In the genomic region with DNA sequence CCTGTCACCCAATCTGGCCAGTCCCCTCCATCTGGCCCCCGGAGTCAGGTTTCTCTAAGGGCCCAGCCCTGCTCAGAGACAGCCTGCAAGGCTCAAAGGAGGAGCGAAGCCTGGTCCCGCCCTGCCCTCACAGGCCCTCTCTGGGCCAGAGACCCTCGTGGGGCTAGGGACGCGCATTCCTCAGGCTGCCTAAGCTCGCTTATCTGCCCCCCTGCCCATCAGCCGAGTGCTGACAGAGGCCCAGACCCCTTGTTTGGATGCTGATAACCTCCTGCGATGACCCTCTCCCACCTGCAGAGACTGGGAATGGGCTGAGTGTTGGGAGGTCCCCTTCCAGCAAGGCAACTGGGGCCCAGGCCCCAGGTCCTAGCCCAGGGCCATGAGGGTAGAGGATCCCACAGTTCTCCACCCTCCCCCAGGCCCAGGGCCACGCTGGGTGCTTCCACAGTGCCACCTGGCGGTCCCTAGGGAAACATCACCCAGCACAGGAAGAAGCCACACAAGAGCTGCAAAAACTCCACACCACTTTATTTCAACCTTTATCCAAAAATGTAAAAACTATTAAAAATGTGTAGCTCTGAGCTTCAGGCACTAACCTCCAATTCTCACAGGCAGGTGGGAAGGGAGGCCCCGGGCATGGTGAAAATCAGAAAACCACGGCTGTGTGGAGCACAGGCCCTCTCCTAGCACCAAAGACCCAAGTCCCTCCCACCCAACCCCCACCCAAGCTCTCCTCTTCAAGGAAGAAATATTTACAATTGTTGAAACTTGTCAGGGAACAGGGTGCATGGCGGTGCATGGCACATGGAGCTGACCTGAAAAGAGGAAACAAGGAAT, we compare ENCODE assay signal across 9 cellular contexts. TPM values are rescaled to one million over a fixed set of nuclear protein-coding genes. Genes with fewer than 3 reads are reported as not detected.
A peak's percentile ranks its signal among the peaks of the same experiment; 100 is the strongest.
DNase-seq lines count a peak whose midpoint lies in the region; ATAC-seq, FAIRE-seq and TF ChIP-seq lines count a peak whose summit lies in the region.
"Had no signal": no experiment of that assay in that cellular context is flagged by ENCODE, and none has a peak within 500 bp of the region (broad histone marks: within the 10 kb centered on the region; RNA-seq: fewer than 3 reads in every experiment).

No MANE protein-coding gene starts in this region.

- H3K9me3 ChIP-seq in H1 (ENCODE audit: insufficient read depth in 2 of 2, low read depth in 1 of 2, low read length in 1 of 2), result no peaks in the 10 kb centered on the region

- POLR2A ChIA-PET in H1 (lab: Charles Lee; ENCODE audit: partially characterized antibody), result interaction anchor here (0.8 to 9.1 kb wide), 11 partner anchors 12 to 188 kb away, joined by 3 to 66 read pairs (median 4); a partner anchor contains a TSS

- no peak overlapping the region for H2BK20ac ChIP-seq in H1 (ENCODE audit: low read length)

- H3K79me1 ChIP-seq in H1 (ENCODE audit: low read depth, low read length), result peaks cover 7% of the 10 kb centered on the region

- H3K27ac ChIP-seq in H1 (ENCODE audit: low read depth, low read length), result no peak overlapping the region

- peaks cover 4 to 36% (median 20%) of the 10 kb centered on the region in 4 experiments for H3K4me1 ChIP-seq in H1 (replicated peaks in 1 of 4; ENCODE audit: control insufficient read depth in 3 of 4, insufficient read depth in 4 of 4, low read length in 3 of 4)

- TF ChIP-seq POLR2A in H1 (IDR thresholded peaks at IDR 0.05; ENCODE audit: control extremely low read depth in 1 of 2, low read depth in 2 of 2, low read length in 2 of 2), result no peak

- peak; percentile 76 for FAIRE-seq in H1 (lab: Jason Lieb, UNC)

- peaks cover 0 to 8% of the 10 kb centered on the region in 2 experiments; a peak in 1 of 4 replicates for H3K79me2 ChIP-seq in H1 (ENCODE audit: control insufficient read depth in 1 of 2, insufficient read depth in 2 of 2, low read length in 2 of 2)

- H2AK5ac ChIP-seq in H1 (ENCODE audit: low read depth, low read length), result no peak overlapping the region

- H3K4ac ChIP-seq in H1 (replicated peaks; ENCODE audit: insufficient read length, low read depth, low read length), result no peak overlapping the region

- H3K14ac ChIP-seq in H1 (ENCODE audit: insufficient read length), result no peak overlapping the region

- 54% methylated on average over 14 of the region's 14 CpGs; no CpG with 5 or more reads in 1 of the 2 experiments for WGBS in H1 (ENCODE audit: extremely low coverage in 1 of 2, insufficient coverage in 1 of 2, insufficient read length in 1 of 2, insufficient replicate concordance in 2 of 2, low coverage in 1 of 2, low lambda C conversion rate in 2 of 2, missing lambda C conversion rate in 1 of 2), 2 experiments

- H3K4me2 ChIP-seq in H1 (ENCODE audit: insufficient read depth in 1 of 2, low read depth in 2 of 2, low read length in 2 of 2), result peak overlapping the region; percentile 78 to 95; a peak in 2 of 4 replicates

- no peak overlapping the region for H2BK12ac ChIP-seq in H1 (ENCODE audit: low read depth, low read length)

- no peak overlapping the region for H4K5ac ChIP-seq in H1 (ENCODE audit: insufficient read length, low read depth, low read length)

- peak; percentile 89 to 92 for TF ChIP-seq RAD21 in H1 (IDR thresholded peaks at IDR 0.05 in 1 of 2, conservative IDR thresholded peaks at IDR 0.05 in 1 of 2; ENCODE audit: low read depth in 2 of 2, low read length in 2 of 2)

- H3K56ac ChIP-seq in H1 (replicated peaks; ENCODE audit: insufficient read length, low read depth, low read length), result no peak overlapping the region

- no peak overlapping the region; a peak in 1 of 8 replicates for H3K4me3 ChIP-seq in H1 (ENCODE audit: extremely low read depth in 1 of 4, insufficient read depth in 2 of 4, low read depth in 3 of 4, low read length in 4 of 4)

- H2BK15ac ChIP-seq in H1 (ENCODE audit: low read length), result no peak overlapping the region

- H3K36me3 ChIP-seq in H1 (ENCODE audit: control insufficient read depth in 2 of 4, insufficient read depth in 4 of 4, low read length in 3 of 4), result peaks cover 2 to 5% (median 4%) of the 10 kb centered on the region in 4 experiments; a peak in 6 of 8 replicates

- no peak overlapping the region for H4K8ac ChIP-seq in H1 (ENCODE audit: extremely low read depth, insufficient read depth, low read length)

- peak in 2 of 3 experiments; percentile 85 to 95; a peak in 3 of 4 replicates for TF ChIP-seq CTCF in H1 (IDR thresholded peaks at IDR 0.05; ENCODE audit: control extremely low read depth in 1 of 3, insufficient read depth in 1 of 3, low read depth in 1 of 3, low read length in 3 of 3)

- no peak overlapping the region for H2BK120ac ChIP-seq in H1 (replicated peaks; ENCODE audit: low read depth, low read length)

- H3K23me2 ChIP-seq in H1 (ENCODE audit: low read depth, low read length), result peaks cover 34% of the 10 kb centered on the region

- no peak overlapping the region for H3K18ac ChIP-seq in H1 (ENCODE audit: extremely low read depth, low read length)

- H3K27me3 ChIP-seq in H1 (replicated peaks in 1 of 4; ENCODE audit: control insufficient read depth in 3 of 4, extremely low read depth in 1 of 4, insufficient read depth in 3 of 4, low read length in 3 of 4), result peaks cover 23 to 37% (median 31%) of the 10 kb centered on the region in 4 experiments

- H4K91ac ChIP-seq in H1 (replicated peaks; ENCODE audit: insufficient read length, low read length), result no peak overlapping the region

- H2BK5ac ChIP-seq in H1 (ENCODE audit: low read depth, low read length), result peak overlapping the region; percentile 44; the same call in 1 of the 2 replicates

- CTCF ChIA-PET in H1 (lab: Charles Lee; ENCODE audit: partially characterized antibody), result interaction anchor here (0.6 to 9.8 kb wide), 72 partner anchors 9 to 567 kb away, joined by 3 to 246 read pairs (median 5); a partner anchor contains a TSS

- ATAC-seq in HG03135 (IDR thresholded peaks at IDR 0.05; ENCODE audit: unreplicated experiment), result no peak

- H3K9ac ChIP-seq in H1 (replicated peaks in 1 of 4; ENCODE audit: extremely low read depth in 1 of 4, low read depth in 3 of 4, low read length in 3 of 4), result no peak overlapping the region

- no peak for TF ChIP-seq EP300 in H1 (IDR thresholded peaks at IDR 0.05; ENCODE audit: borderline replicate concordance in 1 of 2, low read depth in 2 of 2, low read length in 2 of 2)

- H4K20me1 ChIP-seq in H1 (replicated peaks in 1 of 2; ENCODE audit: control insufficient read depth in 1 of 2, insufficient read depth in 2 of 2, low read length in 2 of 2), result peaks cover 15 to 29% of the 10 kb centered on the region in 2 experiments

- no peak overlapping the region for H2AFZ ChIP-seq in H1 (ENCODE audit: low read length)

- no peak overlapping the region for H3K23ac ChIP-seq in H1 (ENCODE audit: insufficient read length)

- DNase-seq in CD1c-positive myeloid dendritic cell (ENCODE audit: extremely low spot score) (peak; percentile 74), H4 (ENCODE audit: low spot score) (peak; percentile 51), NCI-H69 (lab: John Stamatoyannopoulos, UW) (peak; percentile 61), H1 (ENCODE audit: low read depth in 1 of 2, low spot score in 2 of 2) (peak in 1 of 2 experiments; percentile 88), mucosa of gallbladder (ENCODE audit: low spot score) (peak; percentile 59)
- peak; percentile 13 to 52 for DNase-seq in activated CD8-positive, alpha-beta memory T cell treated with anti-CD3 and anti-CD28 coated beads for 1 hour (ENCODE audit: extremely low read depth in 1 of 2, low read depth in 1 of 2)
- DNase-seq in stimulated activated CD8-positive, alpha-beta memory T cell treated with anti-CD3 and anti-CD28 coated beads, Interleukin-7, amount 100 ng/mL, for 4 hours (ENCODE audit: low read depth in 2 of 2), result peak; percentile 43 to 48

TF ChIP-seq in H1, 55 proteins besides CTCF, POLR2A, EP300 and RAD21 (continues in another document):
- TF ChIP-seq FOSL1 (IDR thresholded peaks at IDR 0.05; ENCODE audit: insufficient read depth, low read depth, low read length) (no peak), CHD1 (IDR thresholded peaks at IDR 0.05; ENCODE audit: low read depth, low read length) (no peak)
- TF ChIP-seq, protein P1, sequence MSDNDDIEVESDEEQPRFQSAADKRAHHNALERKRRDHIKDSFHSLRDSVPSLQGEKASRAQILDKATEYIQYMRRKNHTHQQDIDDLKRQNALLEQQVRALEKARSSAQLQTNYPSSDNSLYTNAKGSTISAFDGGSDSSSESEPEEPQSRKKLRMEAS (IDR thresholded peaks at IDR 0.05), result peak; percentile 48; the same call in 1 of the 2 replicates

RNA-seq across cellular contexts. Expression of a gene that starts 2.2 kb away (rescaled TPM):
- 98.0 and 99.4 TPM in 2 replicates for total RNA-seq in H4 (2014; rRNA removed; shearing (Covaris generic))
- total RNA-seq in H1 (2021; fragmentation: NEBNext Ultra II Directional; extraction: Animal tissue kit (Norgen Biotek cat#: 25700)), result 175 and 177 TPM in 2 replicates
- polyA plus RNA-seq in H1 (2011; rRNA removed), result 127 and 218 TPM in 2 replicates
- polyA plus RNA-seq in H1 (2011; cell fraction: cytosol; rRNA removed), result 212 TPM
- polyA plus RNA-seq in H1 (2011; cell fraction: nucleus; rRNA removed), result 161 TPM
- 128 to 179 TPM (median 167 TPM) in 4 replicates for polyA plus RNA-seq in H1 (2012, experiment 1 of 2)
- polyA plus RNA-seq in H1 (2012, experiment 2 of 2), result 207 TPM
- polyA plus RNA-seq in H1 (2013, experiment 1 of 2), result 148 TPM
- 152 TPM for polyA plus RNA-seq in H1 (2013, experiment 2 of 2)
- polyA minus RNA-seq in H1 (2011; rRNA and poly(A)+ RNA removed), result 65.5 and 89.5 TPM in 2 replicates
- polyA minus RNA-seq in H1 (2011; cell fraction: cytosol; rRNA and poly(A)+ RNA removed), result 40.7 TPM
- polyA minus RNA-seq in H1 (2011; cell fraction: nucleus; rRNA and poly(A)+ RNA removed), result 29.7 TPM
- total RNA-seq in mucosa of gallbladder, result 17.7 TPM

RNA-seq across cellular contexts. Expression of a gene that starts 5.1 kb away (rescaled TPM):
- total RNA-seq in H4 (2014; rRNA removed; shearing (Covaris generic)), result not detected in 2 replicates
- total RNA-seq in H1 (2021; fragmentation: NEBNext Ultra II Directional; extraction: Animal tissue kit (Norgen Biotek cat#: 25700)), result 3.9 and 4.1 TPM in 2 replicates
- 1.1 and 1.7 TPM in 2 replicates for polyA plus RNA-seq in H1 (2011; rRNA removed)
- polyA plus RNA-seq in H1 (2011; cell fraction: cytosol; rRNA removed), result 1.5 TPM
- polyA plus RNA-seq in H1 (2011; cell fraction: nucleus; rRNA removed), result 2.1 TPM
- polyA plus RNA-seq in H1 (2012, experiment 1 of 2), result 1.0 to 2.0 TPM (median 1.2 TPM) in 4 replicates
- polyA plus RNA-seq in H1 (2012, experiment 2 of 2), result 0.62 TPM
- polyA plus RNA-seq in H1 (2013, experiment 1 of 2), result 2.9 TPM
- 3.8 TPM for polyA plus RNA-seq in H1 (2013, experiment 2 of 2)
- polyA minus RNA-seq in H1 (2011; rRNA and poly(A)+ RNA removed), result 0.98 and 1.4 TPM in 2 replicates
- not detected for polyA minus RNA-seq in H1 (2011; cell fraction: cytosol; rRNA and poly(A)+ RNA removed)
- polyA minus RNA-seq in H1 (2011; cell fraction: nucleus; rRNA and poly(A)+ RNA removed), result 1.4 TPM
- not detected for total RNA-seq in mucosa of gallbladder
- total RNA-seq: activated CD8-positive, alpha-beta memory T cell treated with anti-CD3 and anti-CD28 coated beads for 36 hours had no signal

RNA-seq across cellular contexts. Expression of a gene that starts 37.2 kb away (rescaled TPM):
- 42.8 and 45.3 TPM in 2 replicates for total RNA-seq in H4 (2014; rRNA removed; shearing (Covaris generic))
- 104 and 107 TPM in 2 replicates for total RNA-seq in H1 (2021; fragmentation: NEBNext Ultra II Directional; extraction: Animal tissue kit (Norgen Biotek cat#: 25700))
- 18.5 and 31.2 TPM in 2 replicates for polyA plus RNA-seq in H1 (2011; rRNA removed)
- polyA plus RNA-seq in H1 (2011; cell fraction: cytosol; rRNA removed), result 52.9 TPM
- polyA plus RNA-seq in H1 (2011; cell fraction: nucleus; rRNA removed), result 24.2 TPM
- polyA plus RNA-seq in H1 (2012, experiment 1 of 2), result 61.6 to 114 TPM (median 70.9 TPM) in 4 replicates
- 5.0 TPM for polyA plus RNA-seq in H1 (2012, experiment 2 of 2)
- polyA plus RNA-seq in H1 (2013, experiment 1 of 2), result 47.3 TPM
- polyA plus RNA-seq in H1 (2013, experiment 2 of 2), result 43.2 TPM
- 74.1 and 83.4 TPM in 2 replicates for polyA minus RNA-seq in H1 (2011; rRNA and poly(A)+ RNA removed)
- 56.7 TPM for polyA minus RNA-seq in H1 (2011; cell fraction: cytosol; rRNA and poly(A)+ RNA removed)
- 59.1 TPM for polyA minus RNA-seq in H1 (2011; cell fraction: nucleus; rRNA and poly(A)+ RNA removed)
- total RNA-seq in mucosa of gallbladder, result 104 TPM
